ENCODE assay signal across 14 cellular contexts in the genomic region with DNA sequence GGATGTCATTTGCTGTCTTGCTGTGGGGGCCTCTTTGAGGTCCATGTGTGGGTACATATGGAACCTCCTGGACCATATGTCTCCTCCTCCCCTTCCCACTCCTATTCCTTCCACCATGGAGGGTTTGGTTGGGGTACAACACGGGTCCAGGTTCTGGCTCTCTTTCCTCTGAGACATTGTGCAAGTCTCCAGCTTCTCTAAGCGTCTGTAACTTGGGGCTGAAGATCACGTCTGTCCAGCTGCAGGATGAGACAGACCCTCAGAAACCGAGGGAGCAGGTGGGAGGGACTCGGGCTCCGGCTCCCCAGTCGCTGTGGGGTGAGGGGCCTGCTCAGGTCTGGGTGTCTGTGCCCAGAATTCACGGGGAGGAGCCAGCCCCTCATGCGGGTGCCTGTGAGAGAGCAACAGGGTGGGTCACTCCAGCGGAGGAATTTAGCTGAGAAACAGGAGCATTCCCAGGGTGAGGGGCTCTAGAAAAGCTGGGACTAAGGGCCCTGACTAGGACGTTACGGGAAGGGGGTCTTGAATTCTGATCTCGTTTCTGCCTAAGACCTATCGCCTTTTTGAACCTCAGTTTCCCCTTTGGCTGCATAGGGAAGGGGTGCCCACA. TPM values are rescaled to one million over a fixed set of nuclear protein-coding genes. Genes with fewer than 3 reads are reported as not detected.
A peak's percentile ranks its signal among the peaks of the same experiment; 100 is the strongest.
DNase-seq lines count a peak whose midpoint lies in the region; ATAC-seq and TF ChIP-seq lines count a peak whose summit lies in the region.
"Had no signal": no experiment of that assay in that cellular context is flagged by ENCODE, and none has a peak within 500 bp of the region (broad histone marks: within the 10 kb centered on the region; RNA-seq: fewer than 3 reads in every experiment).

No MANE protein-coding gene starts in this region.

- no peak overlapping the region for H3K9ac ChIP-seq in iPS-20b (ENCODE audit: low read depth, low read length)
- H3K9ac ChIP-seq: SK-N-SH had no signal

- no peak for TF ChIP-seq EP300 in sigmoid colon (IDR thresholded peaks at IDR 0.05)

- H3K27me3 Mint-ChIP-seq in brain: peaks cover 95% of the 10 kb centered on the region

- peak; percentile 76 for DNase-seq in H7
- DNase-seq in sigmoid colon: no peak
- DNase-seq in DMS79 treated with DMSO at 0.1 percent for 48 hours (lab: John Stamatoyannopoulos, UW): no peak
- no peak for DNase-seq in NK-92 (lab: John Stamatoyannopoulos, UW; ENCODE audit: unreplicated experiment)
- no peak for DNase-seq in dedifferentiated amniotic fluid mesenchymal stem cell (ENCODE audit: extremely low spot score)

- peak overlapping the region; percentile 1 for H3K4me3 ChIP-seq in H7 (ENCODE audit: insufficient read depth, low read depth, low read length)
- peak overlapping the region; percentile 75; the same call in 1 of the 2 replicates for H3K4me3 ChIP-seq in iPS-20b (ENCODE audit: low read length)
- H3K4me3 ChIP-seq in sigmoid colon: peak overlapping the region in 3 of 4 donors; percentile 23 to 45 (median 44)

- H3K36me3 ChIP-seq in H7 (replicated peaks; ENCODE audit: control insufficient read depth, insufficient read depth, low read length): no peaks in the 10 kb centered on the region
- H3K36me3 ChIP-seq in iPS-20b (ENCODE audit: insufficient read depth, low read depth, low read length): no peaks in the 10 kb centered on the region
- H3K36me3 ChIP-seq in sigmoid colon: no peaks in the 10 kb centered on the region

- no peaks in the 10 kb centered on the region for H3K36me3 Mint-ChIP-seq in brain

- H3K27ac ChIP-seq in iPS-20b (ENCODE audit: low read length): no peak overlapping the region
- no peak overlapping the region for H3K27ac ChIP-seq in sigmoid colon
- H3K27ac ChIP-seq: epithelial cell of prostate had no signal

- TF ChIP-seq POLR2A in sigmoid colon (IDR thresholded peaks at IDR 0.05): no peak

- H3K9me3 Mint-ChIP-seq in brain: peaks cover 0 to 10% (median 0%) of the 10 kb centered on the region in 5 experiments
- H3K9me3 Mint-ChIP-seq: activated CD4-positive, alpha-beta T cell treated with anti-CD3 and anti-CD28 coated beads, Interleukin-2, amount 10 ng/mL, durations not matched to agents 24 days and 14 days; activated naive CD8-positive, alpha-beta T cell treated with anti-CD3 and anti-CD28 coated beads, Interleukin-2, amount 50 U/mL, for 24 hours had no signal

- intact Hi-C loops in sigmoid colon (cut with DNase I): loop anchor here (1.0 to 5.0 kb wide), 3 partner anchors 40 to 280 kb away; no protein-coding TSS in a partner anchor

- no peak overlapping the region for H3K27ac Mint-ChIP-seq in brain
- H3K27ac Mint-ChIP-seq: activated CD4-positive, alpha-beta T cell treated with anti-CD3 and anti-CD28 coated beads, Interleukin-2, amount 10 ng/mL, durations not matched to agents 24 days and 14 days; activated naive CD8-positive, alpha-beta T cell treated with anti-CD3 and anti-CD28 coated beads, Interleukin-2, amount 50 U/mL, for 24 hours had no signal

- H3K4me1 Mint-ChIP-seq in brain: peaks cover 34% of the 10 kb centered on the region

- no peaks in the 10 kb centered on the region for H3K9me3 ChIP-seq in iPS-20b (ENCODE audit: insufficient read depth, low read depth, low read length)
- H3K9me3 ChIP-seq in sigmoid colon: no peaks in the 10 kb centered on the region
- H3K9me3 ChIP-seq: SK-N-SH had no signal

- H3K27me3 ChIP-seq in H7 (ENCODE audit: control insufficient read depth, insufficient read depth, low read length): peaks cover 65% of the 10 kb centered on the region
- peaks cover 90% of the 10 kb centered on the region for H3K27me3 ChIP-seq in iPS-20b (ENCODE audit: insufficient read depth, low read length)
- peaks cover 23 to 56% (median 38%) of the 10 kb centered on the region in 3 donors for H3K27me3 ChIP-seq in sigmoid colon

- peaks cover 9% of the 10 kb centered on the region for H3K4me1 ChIP-seq in iPS-20b (ENCODE audit: insufficient read depth, low read length)
- peaks cover 0 to 17% (median 15%) of the 10 kb centered on the region in 4 donors for H3K4me1 ChIP-seq in sigmoid colon

- no peak for ATAC-seq in HG02763 (IDR thresholded peaks at IDR 0.05; ENCODE audit: unreplicated experiment)
- ATAC-seq: activated naive CD8-positive, alpha-beta T cell treated with anti-CD3 and anti-CD28 coated beads, Interleukin-2, amount 50 U/mL, for 24 hours had no signal

- TF ChIP-seq CTCF in brain (conservative IDR thresholded peaks at IDR 0.05) (no peak), sigmoid colon (IDR thresholded peaks at IDR 0.05) (no peak)

- 24 to 38% methylated on average over 14 of the region's 14 CpGs for WGBS in sigmoid colon, 2 donors

- H3K4me3 Mint-ChIP-seq in brain: peak overlapping the region; percentile 32 to 70 (median 56)
- H3K4me3 Mint-ChIP-seq: activated CD4-positive, alpha-beta T cell treated with anti-CD3 and anti-CD28 coated beads, Interleukin-2, amount 10 ng/mL, durations not matched to agents 24 days and 14 days; activated naive CD8-positive, alpha-beta T cell treated with anti-CD3 and anti-CD28 coated beads, Interleukin-2, amount 50 U/mL, for 24 hours had no signal

RNA-seq across cellular contexts. Expression of gene DMBX1, which starts 42.0 kb away (rescaled TPM):
- 4.2 and 5.4 TPM in 2 replicates for total RNA-seq in H7 (2014; rRNA removed; shearing (Covaris generic))
- polyA plus RNA-seq in brain (ENCODE audit: insufficient read depth, low read depth, low replicate concordance) (not detected), sigmoid colon (not detected)
- total RNA-seq in sigmoid colon: not detected
- total RNA-seq: glomerular endothelial cell, pulmonary artery endothelial cell had no signal
- polyA plus RNA-seq: SK-N-SH had no signal

RNA-seq across cellular contexts. Expression of gene FAAH, which starts 53.5 kb away (rescaled TPM):
- 12.6 and 19.8 TPM in 2 replicates for total RNA-seq in H7 (2014; rRNA removed; shearing (Covaris generic))
- polyA plus RNA-seq in brain (ENCODE audit: insufficient read depth, low read depth, low replicate concordance): 25.0 TPM
- total RNA-seq in sigmoid colon: 10 to 100 TPM in 3 of 4 donors, 1 to 10 TPM in 1; 5.4 to 17.9 (median 13.5) TPM
- polyA plus RNA-seq in sigmoid colon: 10 to 100 TPM in 1 of 3 donors, 1 to 10 TPM in 2; 7.2 to 48.1 (median 7.8) TPM

Comparison
In these comparisons a context has a peak if more than half of its experiments do, and no peak if none do; other contexts are left out.
1. H3K4me3 ChIP-seq: peak in every context shown above with its lines; median percentile 75 in iPS-20b; 44 in sigmoid colon; 1 in H7.